15 cellular contexts compared by ENCODE assay signal in genomic region chr5:66830636-66831035, GRCh38.
DNase-seq lines count a peak whose midpoint lies in the region; ATAC-seq and TF ChIP-seq lines count a peak whose summit lies in the region.
"Had no signal": no experiment of that assay in that cellular context is flagged by ENCODE, and none has a peak within 500 bp of the region (broad histone marks: within the 10 kb centered on the region; RNA-seq: fewer than 3 reads in every experiment).

No MANE protein-coding gene starts in this region.

- peaks cover 29% of the 10 kb centered on the region for H3K4me1 Mint-ChIP-seq in mesothelial cell of epicardium

- H3K36me3 Mint-ChIP-seq in mesothelial cell of epicardium = no peaks in the 10 kb centered on the region

- no peak overlapping the region for H3K27ac Mint-ChIP-seq in mesothelial cell of epicardium

- H3K4me3 ChIP-seq in cardiac muscle cell (peak overlapping the region; percentile 48), skeletal muscle satellite cell (ENCODE audit: low read length) (no peak overlapping the region)
- H3K4me3 ChIP-seq: body of pancreas, HAP-1 had no signal

- H3K36me3 ChIP-seq in cardiac muscle cell (no peaks in the 10 kb centered on the region), skeletal muscle satellite cell (ENCODE audit: insufficient read depth, low read length) (no peaks in the 10 kb centered on the region)
- H3K36me3 ChIP-seq: BE2C, HAP-1 had no signal

- DNase-seq in cardiac muscle cell (ENCODE audit: low read depth in 1 of 2, low spot score in 1 of 2) (peak in 1 of 2 donors; percentile 10), left ventricle myocardium superior (no peak), OCI-M1 (lab: John Stamatoyannopoulos, UW) (peak; percentile 53), dermis blood vessel endothelial cell (peak; percentile 48), MV-4-11 (lab: John Stamatoyannopoulos, UW) (no peak), mesothelial cell of epicardium (ENCODE audit: low spot score in 2 of 2, unreplicated experiment in 2 of 2) (no peak), head of caudate nucleus (no peak)
- DNase-seq: BE2C; body of pancreas; islet precursor cell; occipital lobe; stimulated activated CD4-positive, alpha-beta T cell treated with anti-CD3 and anti-CD28 coated beads, Interleukin-4, amount 100 ng/mL, for 24 hours; substantia nigra had no signal

- H3K4me3 Mint-ChIP-seq in mesothelial cell of epicardium = no peak overlapping the region

- H3K4me2 ChIP-seq in skeletal muscle satellite cell (ENCODE audit: low read length) = peak overlapping the region; percentile 87

- H3K4me1 ChIP-seq in cardiac muscle cell (ENCODE audit: low read depth) (peaks cover 64% of the 10 kb centered on the region), skeletal muscle satellite cell (ENCODE audit: control insufficient read depth, insufficient read depth, low read length) (peaks cover 18% of the 10 kb centered on the region)

- H3K27me3 ChIP-seq in cardiac muscle cell (no peaks in the 10 kb centered on the region), skeletal muscle satellite cell (ENCODE audit: control insufficient read depth, insufficient read depth, low read length) (peaks cover 6% of the 10 kb centered on the region)
- H3K27me3 ChIP-seq: BE2C, body of pancreas had no signal

- H3K27ac ChIP-seq in cardiac muscle cell = no peak overlapping the region
- H3K27ac ChIP-seq: body of pancreas had no signal

- TF ChIP-seq CTCF in cardiac muscle cell (IDR thresholded peaks at IDR 0.05; ENCODE audit: low read depth, low read length) (peak; percentile 23), mesothelial cell of epicardium (IDR thresholded peaks at IDR 0.05; ENCODE audit: unreplicated experiment) (no peak)

- intact Hi-C loops in left ventricle myocardium superior (cut with micrococcal nuclease) = no loop called here
- intact Hi-C loops in head of caudate nucleus (cut with DNase I) = no loop called here

- no peaks in the 10 kb centered on the region for H3K9me3 Mint-ChIP-seq in mesothelial cell of epicardium

- no peaks in the 10 kb centered on the region for H3K9me3 ChIP-seq in cardiac muscle cell (ENCODE audit: low read depth)
- no peaks in the 10 kb centered on the region for H3K9me3 ChIP-seq in skeletal muscle satellite cell (replicated peaks; ENCODE audit: low read length)
- H3K9me3 ChIP-seq: BE2C, body of pancreas, HAP-1 had no signal

- H3K9ac ChIP-seq in skeletal muscle satellite cell (ENCODE audit: low read depth, low read length) = no peak overlapping the region

- ATAC-seq in left ventricle myocardium superior = no peak
- ATAC-seq: body of pancreas had no signal

- peaks cover 16% of the 10 kb centered on the region for H3K27me3 Mint-ChIP-seq in mesothelial cell of epicardium (ENCODE audit: low read depth)

Comparison
In these comparisons a context has a peak if more than half of its experiments do, and no peak if none do; other contexts are left out.
1. DNase-seq: peak in OCI-M1 (single experiment) and dermis blood vessel endothelial cell (single experiment); none in left ventricle myocardium superior (single experiment), MV-4-11 (single experiment), mesothelial cell of epicardium (0 of 2) and head of caudate nucleus (0 of 42).